ENCODE assay signal across 1 cellular context in the genomic region with DNA sequence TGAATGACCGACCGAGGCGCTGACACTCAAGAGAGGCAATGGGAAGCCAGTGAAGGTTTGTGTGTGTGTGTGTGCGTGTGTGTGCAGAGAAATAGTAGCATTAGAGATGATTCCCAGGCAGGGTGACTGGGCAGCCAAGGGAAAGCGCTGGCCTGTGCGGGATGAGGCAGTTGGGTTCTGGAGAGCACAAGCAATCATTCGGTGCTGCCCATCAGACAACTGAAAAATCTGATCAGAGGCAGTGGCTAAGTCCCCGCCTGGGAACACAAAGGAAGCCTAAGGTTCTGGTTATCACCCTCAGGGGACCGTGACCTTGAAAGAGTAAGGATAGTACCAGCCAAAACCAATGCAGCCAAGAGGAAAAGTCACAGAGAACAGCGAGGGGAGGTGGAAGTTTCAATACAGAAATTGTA.
TF ChIP-seq lines count a peak whose summit lies in the region.

No MANE protein-coding gene starts in this region.

TF ChIP-seq in WTC11, 78 proteins besides CTCF, POLR2A, EP300 and RAD21 (continued from another document):
- TF ChIP-seq, protein P1, sequence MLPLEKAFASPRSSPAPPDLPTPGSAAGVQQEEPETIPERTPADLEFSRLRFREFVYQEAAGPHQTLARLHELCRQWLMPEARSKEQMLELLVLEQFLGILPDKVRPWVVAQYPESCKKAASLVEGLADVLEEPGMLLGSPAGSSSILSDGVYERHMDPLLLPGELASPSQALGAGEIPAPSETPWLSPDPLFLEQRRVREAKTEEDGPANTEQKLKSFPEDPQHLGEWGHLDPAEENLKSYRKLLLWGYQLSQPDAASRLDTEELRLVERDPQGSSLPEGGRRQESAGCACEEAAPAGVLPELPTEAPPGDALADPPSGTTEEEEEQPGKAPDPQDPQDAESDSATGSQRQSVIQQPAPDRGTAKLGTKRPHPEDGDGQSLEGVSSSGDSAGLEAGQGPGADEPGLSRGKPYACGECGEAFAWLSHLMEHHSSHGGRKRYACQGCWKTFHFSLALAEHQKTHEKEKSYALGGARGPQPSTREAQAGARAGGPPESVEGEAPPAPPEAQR (CRISPR knock-in tag; IDR thresholded peaks at IDR 0.05): no peak
